10 cellular contexts compared by ENCODE assay signal in the genomic region with DNA sequence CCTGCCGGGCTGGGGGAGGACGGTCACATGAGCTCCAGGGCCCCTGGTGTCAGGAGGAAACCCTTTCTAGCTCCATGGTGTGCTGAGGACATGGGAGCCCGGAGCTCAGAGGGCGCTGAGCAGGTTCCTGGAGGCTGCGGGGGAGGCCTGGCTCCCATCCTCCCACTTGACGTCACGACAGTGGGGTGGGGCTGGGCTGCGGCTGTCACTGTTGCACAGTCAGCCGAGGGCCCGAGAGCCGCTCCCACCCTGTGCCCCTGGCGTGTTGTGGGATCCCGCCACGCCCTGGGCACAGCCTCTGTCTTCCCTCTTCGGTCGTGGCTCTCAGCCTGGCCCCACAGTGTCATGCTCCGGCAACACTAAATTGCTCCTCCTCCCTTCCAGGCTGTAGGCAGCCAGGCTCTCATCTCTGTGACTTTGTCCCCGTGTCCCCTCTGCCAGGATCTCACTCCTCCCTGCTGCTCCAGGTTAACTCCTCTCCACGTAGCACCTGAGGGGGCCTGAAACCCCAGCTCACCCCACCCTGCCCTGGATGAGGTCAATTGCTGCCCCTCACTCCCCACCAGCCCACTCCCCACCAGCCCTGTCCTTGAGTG. TPM values are rescaled to one million over a fixed set of nuclear protein-coding genes. Genes with fewer than 3 reads are reported as not detected.
A peak's percentile ranks its signal among the peaks of the same experiment; 100 is the strongest.
DNase-seq lines count a peak whose midpoint lies in the region; TF ChIP-seq lines count a peak whose summit lies in the region.
"Had no signal": no experiment of that assay in that cellular context is flagged by ENCODE, and none has a peak within 500 bp of the region (broad histone marks: within the 10 kb centered on the region; RNA-seq: fewer than 3 reads in every experiment).

No MANE protein-coding gene starts in this region.

- H3K9me3 Mint-ChIP-seq in activated CD4-positive, alpha-beta memory T cell treated with anti-CD3 and anti-CD28 coated beads for 36 hours: no peaks in the 10 kb centered on the region
- H3K9me3 Mint-ChIP-seq in HFFc6 (no peaks in the 10 kb centered on the region), osteocyte (ENCODE audit: unreplicated experiment) (no peaks in the 10 kb centered on the region)
- H3K9me3 Mint-ChIP-seq: activated T-cell treated with anti-CD3 and anti-CD28 coated beads, Interleukin-2, amount 50 U/mL, for 24 hours had no signal

- H3K36me3 ChIP-seq in MG63: no peaks in the 10 kb centered on the region

- H3K27ac Mint-ChIP-seq in activated CD4-positive, alpha-beta memory T cell treated with anti-CD3 and anti-CD28 coated beads for 36 hours: no peak overlapping the region
- no peak overlapping the region for H3K27ac Mint-ChIP-seq in HFFc6
- no peak overlapping the region for H3K27ac Mint-ChIP-seq in osteocyte (ENCODE audit: unreplicated experiment)
- H3K27ac Mint-ChIP-seq: activated T-cell treated with anti-CD3 and anti-CD28 coated beads, Interleukin-2, amount 50 U/mL, for 24 hours had no signal

- no peak overlapping the region for H3K4me3 ChIP-seq in MG63
- H3K4me3 ChIP-seq: lung had no signal

- H3K9me3 ChIP-seq in MG63: no peaks in the 10 kb centered on the region

- peaks cover 7% of the 10 kb centered on the region for H3K4me1 Mint-ChIP-seq in activated CD4-positive, alpha-beta memory T cell treated with anti-CD3 and anti-CD28 coated beads for 36 hours (ENCODE audit: low read depth)
- H3K4me1 Mint-ChIP-seq in HFFc6 (ENCODE audit: low read depth): no peaks in the 10 kb centered on the region
- H3K4me1 Mint-ChIP-seq in osteocyte (ENCODE audit: unreplicated experiment): peaks cover 8% of the 10 kb centered on the region

- H3K27me3 Mint-ChIP-seq in activated CD4-positive, alpha-beta memory T cell treated with anti-CD3 and anti-CD28 coated beads for 36 hours: no peaks in the 10 kb centered on the region
- H3K27me3 Mint-ChIP-seq in HFFc6 (ENCODE audit: insufficient read depth) (peaks cover 25% of the 10 kb centered on the region), osteocyte (ENCODE audit: unreplicated experiment) (peaks cover 2% of the 10 kb centered on the region)

- intact Hi-C loops in activated CD4-positive, alpha-beta memory T cell treated with anti-CD3 and anti-CD28 coated beads for 36 hours (cut with micrococcal nuclease): no loop called here

- no peaks in the 10 kb centered on the region for H3K36me3 Mint-ChIP-seq in activated CD4-positive, alpha-beta memory T cell treated with anti-CD3 and anti-CD28 coated beads for 36 hours
- no peaks in the 10 kb centered on the region for H3K36me3 Mint-ChIP-seq in HFFc6 (ENCODE audit: low read depth)
- H3K36me3 Mint-ChIP-seq in osteocyte (ENCODE audit: unreplicated experiment): no peaks in the 10 kb centered on the region

- H3K4me3 Mint-ChIP-seq in activated CD4-positive, alpha-beta memory T cell treated with anti-CD3 and anti-CD28 coated beads for 36 hours: no peak overlapping the region
- H3K4me3 Mint-ChIP-seq in HFFc6: no peak overlapping the region
- H3K4me3 Mint-ChIP-seq in osteocyte (ENCODE audit: unreplicated experiment): no peak overlapping the region
- H3K4me3 Mint-ChIP-seq: activated T-cell treated with anti-CD3 and anti-CD28 coated beads, Interleukin-2, amount 50 U/mL, for 24 hours had no signal

- peak; percentile 26 for DNase-seq in stimulated activated CD4-positive, alpha-beta T cell treated with anti-CD3 and anti-CD28 coated beads, Interleukin-15, amount 100 ng/mL, for 24 hours
- no peak for DNase-seq in stimulated activated CD4-positive, alpha-beta T cell treated with anti-CD3 and anti-CD28 coated beads, Interleukin-1b, Interleukin-23, amount 100 ng/mL, for 48 hours
- peak; percentile 33 for DNase-seq in activated CD4-positive, alpha-beta memory T cell treated with anti-CD3 and anti-CD28 coated beads for 36 hours
- DNase-seq in left kidney (ENCODE audit: low read depth, low spot score) (peak; percentile 79), HFFc6 (no peak), cortex of kidney (lab: John Stamatoyannopoulos, UW) (no peak), MG63 (no peak), osteocyte (ENCODE audit: extremely low spot score, unreplicated experiment) (no peak)
- DNase-seq: activated T-cell treated with anti-CD3 and anti-CD28 coated beads, Interleukin-2, amount 50 U/mL, for 24 hours had no signal

- TF ChIP-seq CTCF in HFFc6 (IDR thresholded peaks at IDR 0.05): no peak
- TF ChIP-seq CTCF in osteocyte (IDR thresholded peaks at IDR 0.05): no peak

- H3K27me3 ChIP-seq in MG63: no peaks in the 10 kb centered on the region

- CTCF ChIA-PET in activated CD4-positive, alpha-beta memory T cell treated with anti-CD3 and anti-CD28 coated beads for 36 hours (lab: Charles Lee): no interaction called here

- POLR2A ChIA-PET in activated CD4-positive, alpha-beta memory T cell treated with anti-CD3 and anti-CD28 coated beads for 36 hours (lab: Charles Lee): no interaction called here

RNA-seq across cellular contexts. Expression of gene BEGAIN, which starts 33.0 kb away (rescaled TPM):
- 1 to 10 TPM; 3.3 to 3.4 TPM for total RNA-seq in activated CD4-positive, alpha-beta memory T cell treated with anti-CD3 and anti-CD28 coated beads for 36 hours
- under 1 TPM in 5 of 6 experiments, not detected in 1; 0.05 to 0.20 (median 0.14) TPM for total RNA-seq in HFFc6 (2021; fragmentation: NEBNext Ultra II Directional; extraction: Animal tissue kit (Norgen Biotek cat#: 25700))
- total RNA-seq in MG63 (2014; rRNA removed; shearing (Covaris generic); ENCODE audit: low replicate concordance): 2.3 and 8.2 TPM in 2 replicates
- total RNA-seq in osteocyte: 7.0 and 8.5 TPM in 2 replicates

Comparison
In these comparisons a context has a peak if more than half of its experiments do, and no peak if none do; other contexts are left out.
1. DNase-seq: peak in stimulated activated CD4-positive, alpha-beta T cell treated with anti-CD3 and anti-CD28 coated beads, Interleukin-15, amount 100 ng/mL, for 24 hours (single experiment), activated CD4-positive, alpha-beta memory T cell treated with anti-CD3 and anti-CD28 coated beads for 36 hours (single experiment) and left kidney (single experiment); none in stimulated activated CD4-positive, alpha-beta T cell treated with anti-CD3 and anti-CD28 coated beads, Interleukin-1b, Interleukin-23, amount 100 ng/mL, for 48 hours (single experiment), HFFc6 (single experiment), cortex of kidney (single experiment), MG63 (single experiment) and osteocyte (single experiment).